Comparison of ENCODE assay signal across 9 cellular contexts in the genomic region with DNA sequence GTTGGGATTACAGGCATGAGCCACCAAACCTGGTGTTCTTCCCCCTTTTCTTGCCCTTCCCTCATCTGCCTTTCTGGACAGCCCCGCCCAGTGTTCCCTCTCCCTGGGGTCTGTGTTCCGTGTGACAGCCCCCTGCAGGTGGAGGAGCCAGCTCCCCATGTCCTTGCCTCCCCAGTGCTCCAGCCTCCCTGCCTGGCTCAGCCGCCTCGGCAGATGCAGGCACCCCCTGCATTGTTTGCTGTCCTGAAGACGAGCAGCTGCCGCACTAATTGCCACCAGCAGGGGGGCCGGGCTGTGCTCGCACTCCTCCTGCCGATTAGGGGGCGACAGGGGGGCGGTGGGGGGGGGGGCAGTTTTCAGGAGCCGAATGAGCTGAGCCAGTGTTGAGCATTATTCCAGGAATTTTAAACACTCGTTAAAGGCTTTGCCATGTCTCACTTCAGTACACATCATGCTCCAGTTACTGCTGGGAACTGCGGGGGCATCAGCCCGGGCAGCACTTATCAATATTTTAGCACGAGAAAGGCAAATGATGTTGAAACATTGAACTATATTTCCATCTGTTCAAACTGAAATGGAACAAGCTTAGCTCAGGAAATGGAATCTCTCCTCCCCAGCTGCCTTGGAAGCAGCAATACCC. TPM values are rescaled to one million over a fixed set of nuclear protein-coding genes. Genes with fewer than 3 reads are reported as not detected.
A peak's percentile ranks its signal among the peaks of the same experiment; 100 is the strongest.
DNase-seq lines count a peak whose midpoint lies in the region; ATAC-seq, FAIRE-seq and TF ChIP-seq lines count a peak whose summit lies in the region.
"Had no signal": no experiment of that assay in that cellular context is flagged by ENCODE, and none has a peak within 500 bp of the region (broad histone marks: within the 10 kb centered on the region; RNA-seq: fewer than 3 reads in every experiment).

No MANE protein-coding gene starts in this region.

- no peaks in the 10 kb centered on the region for H4K20me1 ChIP-seq in hepatocyte (ENCODE audit: insufficient read depth, poor library complexity, severe bottlenecking)

- intact Hi-C loops in pancreas (cut with DNase I) = no loop called here

- H3K4me1 ChIP-seq in pancreas = no peaks in the 10 kb centered on the region
- no peaks in the 10 kb centered on the region for H3K4me1 ChIP-seq in hepatocyte (ENCODE audit: insufficient read depth)

- no peaks in the 10 kb centered on the region for H3K79me2 ChIP-seq in hepatocyte

- DNase-seq in GM10266 (ENCODE audit: extremely low spot score) = no peak
- DNase-seq in NCI-H128 (lab: John Stamatoyannopoulos, UW; ENCODE audit: unreplicated experiment) = peak; percentile 46
- no peak for DNase-seq in astrocyte of the spinal cord (ENCODE audit: low read depth, low spot score)
- DNase-seq in pancreas = peak in 2 of 6 donors; percentile 27 to 69
- DNase-seq in SIG-M5 treated with dmso at 0.1 percent for 504 hours (lab: John Stamatoyannopoulos, UW; ENCODE audit: unreplicated experiment) = no peak
- no peak for DNase-seq in hepatocyte (ENCODE audit: low spot score)
- DNase-seq: activated CD4-positive, alpha-beta T cell treated with anti-CD3 and anti-CD28 coated beads, Interleukin-2, amount 50 U/mL, for 48 hours; hippocampal formation had no signal

- H3K9me3 ChIP-seq in pancreas (no peaks in the 10 kb centered on the region), hepatocyte (ENCODE audit: low read depth) (no peaks in the 10 kb centered on the region)

- H3K4me3 ChIP-seq in astrocyte of the spinal cord (ENCODE audit: low read depth, low read length) = no peak overlapping the region
- no peak overlapping the region for H3K4me3 ChIP-seq in pancreas
- H3K4me3 ChIP-seq in hepatocyte = no peak overlapping the region

- ATAC-seq in pancreas (peak; percentile 26 to 79 (median 58)), GM19467 (IDR thresholded peaks at IDR 0.05; ENCODE audit: unreplicated experiment) (no peak)

- 19 to 23% methylated on average over 16 of the region's 16 CpGs for WGBS in pancreas, 2 donors
- 15% methylated on average over 16 of the region's 16 CpGs for WGBS in hepatocyte (ENCODE audit: low lambda C conversion rate, missing lambda C conversion rate)

- no peaks in the 10 kb centered on the region for H3K9me2 ChIP-seq in hepatocyte (replicated peaks; ENCODE audit: insufficient read depth)

- in situ Hi-C loops in astrocyte of the spinal cord (cut with HindIII; ENCODE audit: low sequenced_read_pairs) = no loop called here

- H3K36me3 ChIP-seq in pancreas = no peaks in the 10 kb centered on the region
- no peaks in the 10 kb centered on the region for H3K36me3 ChIP-seq in hepatocyte (replicated peaks; ENCODE audit: insufficient read depth, low read depth)

- FAIRE-seq in pancreas (lab: Jason Lieb, UNC) = no peak

- TF ChIP-seq CTCF in GM10266 (IDR thresholded peaks at IDR 0.05; ENCODE audit: control insufficient read depth, insufficient read depth, low read depth, missing control alignments) (peak; percentile 15), astrocyte of the spinal cord (IDR thresholded peaks at IDR 0.05; ENCODE audit: low read depth, low read length) (peak; percentile 26), pancreas (IDR thresholded peaks at IDR 0.05) (no peak), hepatocyte (IDR thresholded peaks at IDR 0.05; ENCODE audit: poor library complexity) (no peak)

- H3K4me2 ChIP-seq in hepatocyte = no peak overlapping the region

- no peak overlapping the region for H2AFZ ChIP-seq in hepatocyte

- no peak overlapping the region for H3K27ac ChIP-seq in pancreas
- no peak overlapping the region for H3K27ac ChIP-seq in hepatocyte

- H3K27me3 ChIP-seq in pancreas (peaks cover 0 to 3% (median 0%) of the 10 kb centered on the region in 4 donors), hepatocyte (peaks cover 46% of the 10 kb centered on the region)

RNA-seq across cellular contexts. Expression of a gene that starts 23.3 kb away (rescaled TPM):
- under 1 TPM; 0.19 to 0.72 (median 0.25) TPM for total RNA-seq in pancreas
- polyA plus RNA-seq in pancreas = 1 to 10 TPM; 1.4 to 1.7 TPM
- not detected in 2 replicates for total RNA-seq in hepatocyte
- polyA plus RNA-seq in hepatocyte = not detected in 2 replicates

RNA-seq across cellular contexts. Expression of a gene that starts 44.4 kb away (rescaled TPM):
- total RNA-seq in pancreas = 1 to 10 TPM; 2.8 to 6.2 (median 3.5) TPM
- polyA plus RNA-seq in pancreas = 1 to 10 TPM; 3.6 to 4.2 TPM
- 0.32 and 0.53 TPM in 2 replicates for total RNA-seq in hepatocyte
- 1.1 and 1.3 TPM in 2 replicates for polyA plus RNA-seq in hepatocyte

Comparison
In these comparisons a context has a peak if more than half of its experiments do, and no peak if none do; other contexts are left out.
1. CTCF ChIP-seq: peak in GM10266 (single experiment) and astrocyte of the spinal cord (single experiment); none in pancreas (0 of 4) and hepatocyte (single experiment).